ENCODE assay signal across 22 cellular contexts in the genomic region with DNA sequence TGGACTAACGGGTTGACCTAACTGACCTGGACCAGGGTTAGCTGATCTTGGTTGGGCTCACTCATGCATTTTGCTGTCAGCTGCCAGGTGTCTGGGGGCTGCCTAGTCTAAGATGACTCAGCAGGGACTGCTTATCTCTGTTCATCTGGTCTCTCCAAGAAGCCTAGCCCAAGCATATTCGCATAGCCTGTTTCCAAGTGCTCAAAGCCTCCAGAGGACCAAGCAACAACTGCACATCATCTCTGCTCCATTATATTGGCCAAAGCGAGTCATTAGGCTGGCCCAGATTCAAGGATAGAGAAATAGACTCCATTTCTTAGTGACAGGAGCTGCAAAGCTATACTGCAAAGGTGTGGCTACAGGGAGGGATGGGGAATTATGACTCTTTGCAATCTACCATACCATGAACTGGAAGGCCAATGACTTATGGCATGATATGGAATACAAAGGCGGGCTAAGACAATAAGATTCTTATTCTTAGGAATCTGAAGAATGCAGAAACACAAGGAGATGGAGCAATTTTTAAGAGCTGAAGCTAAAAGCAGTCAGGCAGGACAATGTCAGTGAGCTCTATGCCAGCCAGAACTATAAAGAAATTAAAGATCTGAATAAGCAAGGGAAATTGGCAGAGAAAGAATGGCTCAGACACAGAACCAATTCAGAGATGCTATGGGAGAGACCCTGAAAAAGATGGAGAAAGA.
DNase-seq lines count a peak whose midpoint lies in the region; ATAC-seq and TF ChIP-seq lines count a peak whose summit lies in the region.
"Had no signal": no experiment of that assay in that cellular context is flagged by ENCODE, and none has a peak within 500 bp of the region (broad histone marks: within the 10 kb centered on the region; RNA-seq: fewer than 3 reads in every experiment).

No MANE protein-coding gene starts in this region.

- ATAC-seq in RWPE2 (ENCODE audit: low read depth) = 0 out of 3 replicates have a peak, but pooled peaks have one; percentile 25
- no peak for ATAC-seq in GM19455 (IDR thresholded peaks at IDR 0.05; ENCODE audit: unreplicated experiment)
- ATAC-seq: foreskin keratinocyte, GM12878, T-cell had no signal

- no peak overlapping the region for H3K4me3 ChIP-seq in RWPE2 (ENCODE audit: severe bottlenecking)
- H3K4me3 ChIP-seq in fibroblast of villous mesenchyme (ENCODE audit: low read depth, low read length) = no peak overlapping the region
- H3K4me3 ChIP-seq: breast epithelium, GM12878 had no signal

- no peaks in the 10 kb centered on the region for H3K4me1 ChIP-seq in RWPE2 (ENCODE audit: insufficient read depth, poor library complexity, severe bottlenecking)
- H3K4me1 ChIP-seq: breast epithelium, foreskin keratinocyte had no signal

- no peak for TF ChIP-seq CTCF in RWPE2 (IDR thresholded peaks at IDR 0.05; ENCODE audit: poor library complexity, severe bottlenecking)
- no peak for TF ChIP-seq CTCF in fibroblast of villous mesenchyme (IDR thresholded peaks at IDR 0.05; ENCODE audit: insufficient read depth, low read depth, low read length)

- H3K27ac ChIP-seq in RWPE2 (ENCODE audit: poor library complexity, severe bottlenecking) = no peak overlapping the region
- H3K27ac ChIP-seq: breast epithelium, foreskin keratinocyte had no signal

- H3K9me3 ChIP-seq in RWPE2 (ENCODE audit: severe bottlenecking) = no peaks in the 10 kb centered on the region

- no peaks in the 10 kb centered on the region for H3K36me3 ChIP-seq in RWPE2 (ENCODE audit: low read depth)
- H3K36me3 ChIP-seq: breast epithelium had no signal

- DNase-seq in NCI-H82 (lab: John Stamatoyannopoulos, UW) = peak; percentile 1
- DNase-seq in NCI-H82 treated with DMSO at 0.1 percent for 48 hours (lab: John Stamatoyannopoulos, UW; ENCODE audit: unreplicated experiment) = no peak
- DNase-seq in RWPE2 (ENCODE audit: low spot score) = no peak
- DNase-seq in fibroblast of villous mesenchyme (ENCODE audit: low read depth) = peak; percentile 0
- DNase-seq in DMS153 (lab: John Stamatoyannopoulos, UW) = no peak
- DNase-seq in inferior parietal cortex (ENCODE audit: extremely low spot score) = no peak
- DNase-seq in activated T-cell treated with anti-CD3 and anti-CD28 coated beads, Interleukin-2, amount 50 U/mL, for 48 hours = no peak
- DNase-seq: activated CD4-positive, alpha-beta T cell treated with anti-CD3 and anti-CD28 coated beads, Interleukin-2, amount 10 ng/mL, durations not matched to agents 24 days and 14 days; C1 segment of cervical spinal cord; H7; hypothalamus; kidney; NCI-H1092 treated with DMSO at 0.1 percent for 48 hours; NCI-H524; nucleus accumbens; retina; Right ventricle myocardium superior; T-cell had no signal

- peaks cover 3% of the 10 kb centered on the region for H3K27me3 ChIP-seq in RWPE2 (ENCODE audit: insufficient read depth, poor library complexity, severe bottlenecking)
- H3K27me3 ChIP-seq: breast epithelium, foreskin keratinocyte had no signal

Comparison
In these comparisons a context has a peak if more than half of its experiments do, and no peak if none do; other contexts are left out.
1. DNase-seq: peak in NCI-H82 (single experiment) and fibroblast of villous mesenchyme (single experiment); none in NCI-H82 treated with DMSO at 0.1 percent for 48 hours (single experiment), RWPE2 (single experiment), DMS153 (single experiment), inferior parietal cortex (single experiment) and activated T-cell treated with anti-CD3 and anti-CD28 coated beads, Interleukin-2, amount 50 U/mL, for 48 hours (0 of 2).